Comparison of ENCODE assay signal across 22 cellular contexts in genomic region chr10:121572857-121573540, GRCh38. TPM values are rescaled to one million over a fixed set of nuclear protein-coding genes. Genes with fewer than 3 reads are reported as not detected.
DNase-seq lines count a peak whose midpoint lies in the region; ATAC-seq and TF ChIP-seq lines count a peak whose summit lies in the region.
"Had no signal": no experiment of that assay in that cellular context is flagged by ENCODE, and none has a peak within 500 bp of the region (broad histone marks: within the 10 kb centered on the region; RNA-seq: fewer than 3 reads in every experiment).

No MANE protein-coding gene starts in this region.

- TF ChIP-seq POLR2A in prostate gland (IDR thresholded peaks at IDR 0.05): no peak

- no peaks in the 10 kb centered on the region for H3K36me3 ChIP-seq in Caco-2 (ENCODE audit: control insufficient read depth, insufficient read depth, low read length)
- no peaks in the 10 kb centered on the region for H3K36me3 ChIP-seq in prostate gland
- H3K36me3 ChIP-seq in H7 (replicated peaks; ENCODE audit: control insufficient read depth, insufficient read depth, low read length): peaks cover 3% of the 10 kb centered on the region

- H3K27ac ChIP-seq in foreskin keratinocyte (peak overlapping the region; percentile 60), prostate gland (peak overlapping the region; percentile 25 to 64)
- H3K27ac ChIP-seq: PC-9 had no signal

- H3K9me3 ChIP-seq in Caco-2: no peaks in the 10 kb centered on the region
- no peaks in the 10 kb centered on the region for H3K9me3 ChIP-seq in prostate gland

- no peak overlapping the region for H3K4me3 ChIP-seq in Caco-2 (ENCODE audit: low read depth, low read length)
- no peak overlapping the region for H3K4me3 ChIP-seq in prostate gland
- no peak overlapping the region for H3K4me3 ChIP-seq in H7 (ENCODE audit: insufficient read depth, low read depth, low read length)
- H3K4me3 ChIP-seq: PC-9 had no signal

- H3K9me3 Mint-ChIP-seq in Caco-2 (ENCODE audit: unreplicated experiment): no peaks in the 10 kb centered on the region

- peak overlapping the region; percentile 8 for H3K27ac Mint-ChIP-seq in Caco-2 (ENCODE audit: unreplicated experiment)
- H3K27ac Mint-ChIP-seq: activated naive CD8-positive, alpha-beta T cell had no signal

- TF ChIP-seq CTCF in Caco-2 (IDR thresholded peaks at IDR 0.05; ENCODE audit: insufficient read depth in 1 of 2, low read depth in 1 of 2, low read length in 1 of 2, severe bottlenecking in 1 of 2, unreplicated experiment in 1 of 2) (no peak), foreskin keratinocyte (conservative IDR thresholded peaks at IDR 0.05) (no peak), prostate gland (IDR thresholded peaks at IDR 0.05) (no peak)

- no TSS peak for BruUV-seq in Caco-2 (replicated peaks; lab: Mats Ljungman, UMichigan)

- H3K4me1 Mint-ChIP-seq in Caco-2 (ENCODE audit: low read depth, unreplicated experiment): peaks cover 39% of the 10 kb centered on the region

- H3K27me3 ChIP-seq in Caco-2 (replicated peaks; ENCODE audit: control insufficient read depth, insufficient read depth, low read length) (no peaks in the 10 kb centered on the region), foreskin keratinocyte (no peaks in the 10 kb centered on the region), prostate gland (replicated peaks; ENCODE audit: insufficient read depth) (peaks cover 6% of the 10 kb centered on the region), H7 (ENCODE audit: control insufficient read depth, insufficient read depth, low read length) (no peaks in the 10 kb centered on the region)

- no peak for DNase-seq in Caco-2
- peak; percentile 59 for DNase-seq in HEK293T (ENCODE audit: extremely low spot score)
- DNase-seq in foreskin keratinocyte: peak in 1 of 2 donors; percentile 30
- DNase-seq in prostate gland (ENCODE audit: low spot score): peak; percentile 84
- no peak for DNase-seq in SK-N-DZ (ENCODE audit: low spot score)
- DNase-seq in H7: no peak
- no peak for DNase-seq in NCI-H524 treated with DMSO at 0.1 percent for 48 hours (lab: John Stamatoyannopoulos, UW)
- DNase-seq: ACHN; activated CD4-positive, alpha-beta T cell treated with anti-CD3 and anti-CD28 coated beads for 48 hours; C1 segment of cervical spinal cord; cerebellar nuclear complex; effector CD8-positive, alpha-beta T cell; GOT3; Kasumi-1; NCI-H1417 treated with DMSO at 0.1 percent for 48 hours; NCI-H748 treated with DMSO at 0.1 percent for 48 hours; PC-9; SIG-M5; T-helper 1 cell had no signal

- intact Hi-C loops in Caco-2 (cut with micrococcal nuclease; ENCODE audit: unreplicated experiment) (no loop called here), prostate gland (cut with DNase I) (no loop called here)

- H3K4me3 Mint-ChIP-seq in Caco-2 (ENCODE audit: unreplicated experiment): no peak overlapping the region
- H3K4me3 Mint-ChIP-seq: activated naive CD8-positive, alpha-beta T cell had no signal

- ATAC-seq in foreskin keratinocyte: no peak
- ATAC-seq in HG03097 (IDR thresholded peaks at IDR 0.05; ENCODE audit: low FRiP score, unreplicated experiment): no peak
- ATAC-seq: esophagus mucosa had no signal

- WGBS in prostate gland: 11% methylated on average over 14 of the region's 14 CpGs

- CTCF ChIA-PET in Caco-2 (lab: Charles Lee): no interaction called here
- CTCF ChIA-PET in HEK293T (lab: Yijun Ruan, JAX): no interaction called here

- peaks cover 93% of the 10 kb centered on the region for H3K36me3 Mint-ChIP-seq in Caco-2 (ENCODE audit: insufficient read depth, unreplicated experiment)
- H3K36me3 Mint-ChIP-seq: activated naive CD8-positive, alpha-beta T cell had no signal

- POLR2A ChIA-PET in Caco-2 (lab: Charles Lee) (no interaction called here), HEK293T (lab: Yijun Ruan, JAX) (no interaction called here)

- H3K4me1 ChIP-seq in Caco-2 (peaks cover 21% of the 10 kb centered on the region), foreskin keratinocyte (peaks cover 45% of the 10 kb centered on the region), prostate gland (replicated peaks) (peaks cover 10% of the 10 kb centered on the region)

- no peaks in the 10 kb centered on the region for H3K27me3 Mint-ChIP-seq in Caco-2 (ENCODE audit: insufficient read depth, unreplicated experiment)
- H3K27me3 Mint-ChIP-seq: activated naive CD8-positive, alpha-beta T cell had no signal

TF ChIP-seq in HEK293T, 16 proteins besides CTCF, POLR2A, EP300 and RAD21:
- peak; percentile 85 for TF ChIP-seq CTBP1 (IDR thresholded peaks at IDR 0.05; ENCODE audit: borderline replicate concordance)
- TF ChIP-seq ZNF384 (IDR thresholded peaks at IDR 0.05): peak; percentile 85
- no peak for TF ChIP-seq FOXK2 (IDR thresholded peaks at IDR 0.05)
- TF ChIP-seq NFRKB (IDR thresholded peaks at IDR 0.05): no peak
- TF ChIP-seq PKNOX1 (IDR thresholded peaks at IDR 0.05): peak; percentile 87

RNA-seq across cellular contexts. Expression of gene FGFR2, which starts 25.2 kb away (rescaled TPM):
- total RNA-seq in Caco-2 (2022) (266 and 286 TPM in 2 replicates), foreskin keratinocyte (30.3 and 35.8 TPM in 2 replicates), prostate gland (10 to 100 TPM; 49.7 to 78.5 TPM)
- 11.1 and 14.3 TPM in 2 replicates for polyA plus RNA-seq in foreskin keratinocyte
- polyA plus RNA-seq in SK-N-DZ (2014; cell fraction: cytosol; rRNA removed): 11.3 and 11.5 TPM in 2 replicates
- 12.0 and 20.8 TPM in 2 replicates for polyA plus RNA-seq in SK-N-DZ (2014; cell fraction: nucleus; rRNA removed)
- 47.1 and 71.1 TPM in 2 replicates for total RNA-seq in H7 (2014; rRNA removed; shearing (Covaris generic))
- total RNA-seq: PC-9 had no signal

Comparison
In these comparisons a context has a peak if more than half of its experiments do, and no peak if none do; other contexts are left out.
1. DNase-seq: peak in HEK293T (single experiment) and prostate gland (single experiment); none in Caco-2 (0 of 2), SK-N-DZ (single experiment), H7 (single experiment) and NCI-H524 treated with DMSO at 0.1 percent for 48 hours (single experiment).